ENCODE assay signal across 37 cellular contexts in the genomic region with DNA sequence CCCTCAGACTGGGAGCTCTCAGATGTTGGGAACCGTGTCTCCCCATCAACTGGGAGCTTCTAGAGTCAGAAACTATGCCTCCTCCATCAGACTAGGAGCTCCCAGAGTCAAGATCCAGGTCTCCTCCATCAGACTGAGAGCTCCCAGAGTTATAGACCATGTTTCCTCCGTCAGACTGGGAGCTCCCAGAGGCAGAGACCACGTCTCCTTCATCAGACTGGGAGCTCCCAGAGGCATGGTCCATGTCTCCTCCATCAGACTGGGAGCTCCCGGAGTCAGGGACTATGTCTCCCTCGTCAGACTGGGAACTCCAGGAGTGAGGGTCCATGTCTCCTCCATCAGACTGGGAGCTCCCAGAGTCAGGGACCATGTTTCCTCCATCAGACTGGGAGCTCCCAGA. TPM values are rescaled to one million over a fixed set of nuclear protein-coding genes. Genes with fewer than 3 reads are reported as not detected.
"Had no signal": no experiment of that assay in that cellular context is flagged by ENCODE, and none has a peak within 500 bp of the region (broad histone marks: within the 10 kb centered on the region; RNA-seq: fewer than 3 reads in every experiment).

No MANE protein-coding gene starts in this region.

- H3K36me3 ChIP-seq: adrenal gland, ascending aorta, brain microvascular endothelial cell, breast epithelium, cardiac muscle cell had no signal

- DNase-seq: activated effector memory CD4-positive, alpha-beta T cell treated with anti-CD3 and anti-CD28 coated beads, Interleukin-2, amount 50 U/mL, for 16 hours; activated effector memory CD4-positive, alpha-beta T cell treated with Interleukin-2 at 50 U/mL for 16 hours; activated gamma-delta T cell; activated gamma-delta T cell treated with Interleukin-2 at 50 U/mL for 16 hours; activated naive CD4-positive, alpha-beta T cell; activated naive CD4-positive, alpha-beta T cell treated with anti-CD3 and anti-CD28 coated beads for 36 hours; activated naive CD4-positive, alpha-beta T cell treated with anti-CD3 and anti-CD28 coated beads, Interleukin-2, amount 10 ng/mL, durations not matched to agents 7 days and 5 days; activated naive CD4-positive, alpha-beta T cell treated with anti-CD3 and anti-CD28 coated beads, Interleukin-2, amount 50 U/mL, for 16 hours; activated naive CD4-positive, alpha-beta T cell treated with Interleukin-2 at 50 U/mL for 16 hours; activated naive CD8-positive, alpha-beta T cell treated with anti-CD3 and anti-CD28 coated beads for 36 hours; activated naive CD8-positive, alpha-beta T cell treated with anti-CD3 and anti-CD28 coated beads, Interleukin-2, amount 10 ng/mL, durations not matched to agents 7 days and 5 days; activated naive CD8-positive, alpha-beta T cell treated with anti-CD3 and anti-CD28 coated beads, Interleukin-2, amount 50 U/mL, for 24 hours; activated T-cell treated with anti-CD3 and anti-CD28 coated beads, Interleukin-2, amount 50 U/mL, for 1 hour; activated T-cell treated with anti-CD3 and anti-CD28 coated beads, Interleukin-2, amount 50 U/mL, for 24 hours; activated T-cell treated with anti-CD3 and anti-CD28 coated beads, Interleukin-2, amount 50 U/mL, for 4 hours; activated T-cell treated with anti-CD3 and anti-CD28 coated beads, Interleukin-2, amount 50 U/mL, for 48 hours; activated T-cell treated with anti-CD3 and anti-CD28 coated beads, Interleukin-2, amount 50 U/mL, for 72 hours; adrenal gland; amniotic stem cell; amygdala; anterior cingulate cortex; aorta; body of pancreas; brain microvascular endothelial cell; central memory CD4-positive, alpha-beta T cell; cerebellar nuclear complex had no signal

- H3K4me3 ChIP-seq: adrenal gland, ascending aorta, body of pancreas, breast epithelium, cardiac muscle cell had no signal

- ATAC-seq: activated naive CD4-positive, alpha-beta T cell treated with anti-CD3 and anti-CD28 coated beads, Interleukin-2, amount 50 U/mL, for 72 hours; activated naive CD8-positive, alpha-beta T cell treated with anti-CD3 and anti-CD28 coated beads, Interleukin-2, amount 50 U/mL, for 24 hours; activated T-cell treated with anti-CD3 and anti-CD28 coated beads, Interleukin-2, amount 50 U/mL, for 4 hours; activated T-cell treated with anti-CD3 and anti-CD28 coated beads, Interleukin-2, amount 50 U/mL, for 72 hours; activated T-helper 17 cell treated with anti-CD3 and anti-CD28 coated beads, Interleukin-2, amount 50 U/mL, for 72 hours; body of pancreas had no signal

- H3K27ac ChIP-seq: adrenal gland, ascending aorta, body of pancreas, brain microvascular endothelial cell, breast epithelium, cardiac muscle cell had no signal

- FAIRE-seq: astrocyte had no signal

- H3K9me3 ChIP-seq: adrenal gland, ascending aorta, body of pancreas, breast epithelium had no signal

- H3K4me1 ChIP-seq: ascending aorta, body of pancreas, breast epithelium had no signal

- H3K27me3 ChIP-seq: adrenal gland, ascending aorta, body of pancreas, brain microvascular endothelial cell, breast epithelium, cardiac muscle cell had no signal

RNA-seq across cellular contexts. Expression of gene CEACAM16, which starts 10.0 kb away (rescaled TPM):
- total RNA-seq: activated naive CD4-positive, alpha-beta T cell treated with anti-CD3 and anti-CD28 coated beads for 36 hours; activated naive CD4-positive, alpha-beta T cell treated with anti-CD3 and anti-CD28 coated beads, Interleukin-2, amount 50 U/mL, for 72 hours; activated naive CD8-positive, alpha-beta T cell treated with anti-CD3 and anti-CD28 coated beads for 36 hours; activated naive CD8-positive, alpha-beta T cell treated with anti-CD3 and anti-CD28 coated beads, Interleukin-2, amount 10 ng/mL, durations not matched to agents 7 days and 5 days; activated T-cell treated with anti-CD3 and anti-CD28 coated beads, Interleukin-2, amount 50 U/mL, for 4 hours; activated T-cell treated with anti-CD3 and anti-CD28 coated beads, Interleukin-2, amount 50 U/mL, for 72 hours; activated T-helper 1 cell treated with anti-CD3 and anti-CD28 coated beads, Interleukin-12 subunit alpha, Interleukin-12 subunit beta, Interleukin-2, Interleukin-4 antibody, amounts not matched to agents 30 ng/mL and 10 ng/mL and 1 ng/mL, durations not matched to agents 14 hours and 24 hours and 36 hours; activated T-helper 17 cell treated with anti-CD3 and anti-CD28 coated beads, Interleukin-2, amount 50 U/mL, for 72 hours; activated T-helper 2 cell treated with anti-CD3 and anti-CD28 coated beads, Interferon-gamma antibody, Interleukin-2, Interleukin-4, amounts not matched to agents 10 μg/mL and 5 μg/mL and 100 μg/mL, durations not matched to agents 14 hours and 24 hours and 36 hours; ascending aorta; breast epithelium; bronchial epithelial cell; cardiac muscle cell; cerebellum; chondrocyte had no signal
- polyA plus RNA-seq: aorta, cardiac muscle cell had no signal
